Comparison of ENCODE assay signal across 8 cellular contexts in the genomic region with DNA sequence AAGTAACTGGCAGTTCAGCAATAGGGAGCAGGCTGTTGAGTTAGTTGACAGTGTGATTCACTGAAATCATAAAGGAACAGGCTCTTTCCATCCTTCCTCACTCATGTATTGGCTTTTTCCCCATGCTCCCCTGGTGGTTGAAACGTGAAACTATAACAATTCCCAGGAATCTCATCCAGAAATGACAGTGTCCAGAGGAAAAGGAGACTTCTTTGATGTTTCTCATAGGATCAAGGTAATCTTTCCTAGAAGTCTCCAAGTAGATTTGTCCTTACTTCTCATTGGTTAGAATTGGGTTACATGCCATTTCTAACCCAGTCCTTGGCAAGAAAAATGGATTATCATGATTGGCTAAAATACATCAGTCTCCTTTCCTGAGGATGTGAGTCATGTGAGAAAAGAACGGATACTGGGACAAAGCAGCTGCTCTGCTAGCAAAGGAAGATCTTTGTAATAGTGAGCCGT. TPM values are rescaled to one million over a fixed set of nuclear protein-coding genes. Genes with fewer than 3 reads are reported as not detected.
DNase-seq lines count a peak whose midpoint lies in the region; ATAC-seq and TF ChIP-seq lines count a peak whose summit lies in the region.

No MANE protein-coding gene starts in this region.

- no peak overlapping the region for H3K4me2 ChIP-seq in smooth muscle cell

- no peak for ATAC-seq in HG02763 (IDR thresholded peaks at IDR 0.05; ENCODE audit: unreplicated experiment)
- ATAC-seq in activated CD4-positive, CD25-positive, alpha-beta regulatory T cell treated with anti-CD3 and anti-CD28 coated beads, Interleukin-2, amount 50 U/mL, for 24 hours: no peak

- DNase-seq in H7: peak; percentile 43
- DNase-seq in SW 1271 (lab: John Stamatoyannopoulos, UW): peak; percentile 90 to 98
- peak; percentile 71 for DNase-seq in glomerular visceral epithelial cell (ENCODE audit: extremely low spot score)
- no peak for DNase-seq in smooth muscle cell (lab: John Stamatoyannopoulos, UW; ENCODE audit: unreplicated experiment)
- DNase-seq in posterior vena cava (ENCODE audit: low spot score): no peak
- no peak for DNase-seq in DMS79 (lab: John Stamatoyannopoulos, UW)

- peak; percentile 52 for TF ChIP-seq CTCF in smooth muscle cell (IDR thresholded peaks at IDR 0.05; ENCODE audit: borderline replicate concordance, insufficient read depth, poor library complexity, severe bottlenecking)

- no peaks in the 10 kb centered on the region for H3K27me3 ChIP-seq in H7 (ENCODE audit: control insufficient read depth, insufficient read depth, low read length)
- no peaks in the 10 kb centered on the region for H3K27me3 ChIP-seq in smooth muscle cell (ENCODE audit: low read depth)

- intact Hi-C loops in posterior vena cava (cut with DNase I): no loop called here

- H2AFZ ChIP-seq in smooth muscle cell (ENCODE audit: low read depth): no peak overlapping the region

- H3K27ac ChIP-seq in smooth muscle cell (ENCODE audit: low read depth): peak overlapping the region; percentile 43

- no peak overlapping the region for H3K9ac ChIP-seq in smooth muscle cell (ENCODE audit: low read depth)

- H3F3A ChIP-seq in smooth muscle cell (ENCODE audit: low read depth): peaks cover 10% of the 10 kb centered on the region

- H3K4me3 ChIP-seq in H7 (ENCODE audit: insufficient read depth, low read depth, low read length): no peak overlapping the region
- H3K4me3 ChIP-seq in smooth muscle cell: no peak overlapping the region

- H3K4me1 ChIP-seq in smooth muscle cell (ENCODE audit: low read depth): no peaks in the 10 kb centered on the region

- no peaks in the 10 kb centered on the region for H3K9me3 ChIP-seq in smooth muscle cell (replicated peaks; ENCODE audit: low read depth)

- 27% methylated on average over 3 of the region's 3 CpGs for WGBS in smooth muscle cell (ENCODE audit: low lambda C conversion rate)

- peaks cover 41% of the 10 kb centered on the region for H3K79me2 ChIP-seq in smooth muscle cell (ENCODE audit: low read depth)

- H3K36me3 ChIP-seq in H7 (replicated peaks; ENCODE audit: control insufficient read depth, insufficient read depth, low read length) (peaks cover 13% of the 10 kb centered on the region), smooth muscle cell (ENCODE audit: low read depth) (peaks cover 6% of the 10 kb centered on the region)

- H4K20me1 ChIP-seq in smooth muscle cell (ENCODE audit: low read depth): peaks cover 3% of the 10 kb centered on the region

RNA-seq across cellular contexts. Expression of a gene that starts 14.4 kb away (rescaled TPM):
- total RNA-seq in H7 (2014; rRNA removed; shearing (Covaris generic)): 43.1 and 56.9 TPM in 2 replicates
- total RNA-seq in smooth muscle cell (18.1 and 38.7 TPM in 2 replicates), posterior vena cava (10 to 100 TPM; 18.4 to 18.6 TPM)
- polyA plus RNA-seq in smooth muscle cell: 17.4 and 22.9 TPM in 2 replicates

RNA-seq across cellular contexts. Expression of a gene that starts 14.5 kb away (rescaled TPM):
- total RNA-seq in H7 (2014; rRNA removed; shearing (Covaris generic)): 17.3 and 22.0 TPM in 2 replicates
- total RNA-seq in smooth muscle cell (11.7 and 16.8 TPM in 2 replicates), posterior vena cava (10 to 100 TPM; 11.9 to 16.5 TPM)
- polyA plus RNA-seq in smooth muscle cell: 22.0 and 23.6 TPM in 2 replicates

Comparison
In these comparisons a context has a peak if more than half of its experiments do, and no peak if none do; other contexts are left out.
1. DNase-seq: peak in H7 (single experiment), SW 1271 (2 of 2) and glomerular visceral epithelial cell (single experiment); none in smooth muscle cell (single experiment), posterior vena cava (single experiment) and DMS79 (single experiment).